ENCODE assay signal across 14 cellular contexts in genomic region chr12:131617596-131618302, GRCh38.
DNase-seq lines count a peak whose midpoint lies in the region; ATAC-seq, FAIRE-seq and TF ChIP-seq lines count a peak whose summit lies in the region.
"Had no signal": no experiment of that assay in that cellular context is flagged by ENCODE, and none has a peak within 500 bp of the region (broad histone marks: within the 10 kb centered on the region; RNA-seq: fewer than 3 reads in every experiment).

No MANE protein-coding gene starts in this region.

- H2BK5ac ChIP-seq in neuronal stem cell (ENCODE audit: low read length): peak overlapping the region; percentile 58

- POLR2A ChIA-PET in K562 (lab: Yijun Ruan, JAX): no interaction called here

- 8% methylated on average over 21 of the region's 23 CpGs for WGBS in K562 (ENCODE audit: insufficient coverage, low coverage, missing lambda C conversion rate)
- no CpG with 5 or more reads among the region's 23 CpGs for WGBS in neuronal stem cell (ENCODE audit: extremely low coverage in 2 of 2, insufficient read length in 2 of 2, insufficient replicate concordance in 1 of 2), 2 donors
- 68 to 83% (median 78%) methylated on average over 10 to 23 of the region's 23 CpGs for WGBS in spleen, 5 donors

- FAIRE-seq in K562 (lab: Jason Lieb, UNC): no peak
- FAIRE-seq: GM19239 had no signal

- no peaks in the 10 kb centered on the region for H3K9me3 ChIP-seq in right atrium auricular region
- H3K9me3 ChIP-seq in K562 (replicated peaks; ENCODE audit: control insufficient read depth, insufficient read depth, low read depth, low read length): no peaks in the 10 kb centered on the region; the same call in 1 of the 2 replicates
- peaks cover 0 to 2% of the 10 kb centered on the region in 2 donors for H3K9me3 ChIP-seq in neuronal stem cell (replicated peaks in 1 of 2; ENCODE audit: control insufficient read depth in 2 of 2, insufficient read depth in 1 of 2, low read depth in 1 of 2, low read length in 2 of 2)
- H3K9me3 ChIP-seq in spleen: no peaks in the 10 kb centered on the region
- H3K9me3 ChIP-seq in Peyer's patch: no peaks in the 10 kb centered on the region
- H3K9me3 ChIP-seq: BLaER1 treated with 17β-estradiol and CSF1 and Interleukin-3, amounts not matched to agents 10 nM and 100 nM had no signal

- TF ChIP-seq CTCF in right atrium auricular region (IDR thresholded peaks at IDR 0.05): no peak
- no peak for TF ChIP-seq CTCF in K562 (IDR thresholded peaks at IDR 0.05 in 2 of 3, conservative IDR thresholded peaks at IDR 0.05 in 1 of 3; ENCODE audit: insufficient read depth in 2 of 3, low read depth in 1 of 3, low read length in 3 of 3)
- TF ChIP-seq CTCF in spleen (IDR thresholded peaks at IDR 0.05 in 8 of 11, conservative IDR thresholded peaks at IDR 0.05 in 3 of 11): no peak
- TF ChIP-seq CTCF in Peyer's patch (IDR thresholded peaks at IDR 0.05): no peak

- H3K18ac ChIP-seq in neuronal stem cell (ENCODE audit: low read length): no peak overlapping the region

- H3K4me2 ChIP-seq in K562 (ENCODE audit: insufficient read depth, low read length) (no peak overlapping the region), neuronal stem cell (ENCODE audit: insufficient read depth, low read length, poor library complexity, severe bottlenecking) (no peak overlapping the region)
- H3K4me2 ChIP-seq: BLaER1 treated with 17β-estradiol and CSF1 and Interleukin-3, amounts not matched to agents 10 nM and 100 nM had no signal

- no peak overlapping the region for H2BK120ac ChIP-seq in neuronal stem cell (ENCODE audit: low read depth, low read length)

- H3K4me1 ChIP-seq in right atrium auricular region (no peaks in the 10 kb centered on the region), K562 (replicated peaks in 1 of 2; ENCODE audit: control insufficient read depth in 2 of 2, insufficient read depth in 2 of 2, low read length in 2 of 2) (peaks cover 6 to 52% of the 10 kb centered on the region in 2 experiments; a peak in 4 of 5 replicates), neuronal stem cell (ENCODE audit: control insufficient read depth in 2 of 2, insufficient read depth in 1 of 2, low read depth in 1 of 2, low read length in 2 of 2) (peaks cover 12 to 36% of the 10 kb centered on the region in 2 donors), spleen (no peaks in the 10 kb centered on the region), Peyer's patch (no peaks in the 10 kb centered on the region)

- peaks cover 6% of the 10 kb centered on the region; the same call in 1 of the 2 replicates for H4K20me1 ChIP-seq in K562 (replicated peaks; ENCODE audit: control insufficient read depth, insufficient read depth, low read length)

- no peak overlapping the region for H2BK15ac ChIP-seq in neuronal stem cell (ENCODE audit: low read length)

- no peak overlapping the region for H3K4ac ChIP-seq in neuronal stem cell (ENCODE audit: low read length)

- TF ChIP-seq EP300 in K562 (IDR thresholded peaks at IDR 0.05; ENCODE audit: low read length): no peak

- no peaks in the 10 kb centered on the region for H3K79me2 ChIP-seq in K562 (ENCODE audit: control insufficient read depth, insufficient read depth, low read length)

- in situ Hi-C loops in K562 (cut with MboI): no loop called here

- no peak overlapping the region; a peak in 1 of 4 replicates for H3K9ac ChIP-seq in K562 (ENCODE audit: insufficient read depth in 1 of 2, low read depth in 2 of 2, low read length in 2 of 2)
- H3K9ac ChIP-seq in neuronal stem cell (ENCODE audit: low read depth, low read length, poor library complexity): no peak overlapping the region
- H3K9ac ChIP-seq: BLaER1 treated with 17β-estradiol and CSF1 and Interleukin-3, amounts not matched to agents 10 nM and 100 nM had no signal

- no peak for TF ChIP-seq RAD21 in K562 (CRISPR knock-in tag; conservative IDR thresholded peaks at IDR 0.05 in 1 of 2, IDR thresholded peaks at IDR 0.05 in 1 of 2)

- intact Hi-C loops in Right ventricle myocardium inferior (cut with DNase I): no loop called here
- intact Hi-C loops in K562 (cut with micrococcal nuclease): loop anchor here (5.0 kb wide), 1 partner anchor 215 kb away; no protein-coding TSS in a partner anchor
- intact Hi-C loops in spleen (cut with DNase I; ENCODE audit: low total_unique reads): no loop called here

- no TSS peak for BruUV-seq in K562 (replicated peaks; lab: Mats Ljungman, UMichigan)

- CTCF ChIA-PET in K562 (lab: Yijun Ruan, JAX; ENCODE audit: low intra/inter-chr PET ratio): no interaction called here

- TF ChIP-seq POLR2A in K562 (conservative IDR thresholded peaks at IDR 0.05): no peak
- no peak for TF ChIP-seq POLR2A in spleen (IDR thresholded peaks at IDR 0.05)
- TF ChIP-seq POLR2A in Peyer's patch (IDR thresholded peaks at IDR 0.05): no peak

- peak; percentile 52 for DNase-seq in Right ventricle myocardium inferior (ENCODE audit: missing footprints)
- DNase-seq in right atrium auricular region (ENCODE audit: low spot score): no peak
- no peak for DNase-seq in K562 (ENCODE audit: extremely low read depth in 1 of 4, low spot score in 3 of 4)
- DNase-seq in neuronal stem cell (ENCODE audit: low spot score): no peak
- DNase-seq in spleen: peak; percentile 71
- no peak for DNase-seq in activated T-cell treated with anti-CD3 and anti-CD28 coated beads, Interleukin-2, amount 50 U/mL, for 48 hours
- no peak for DNase-seq in NCI-H526 (lab: John Stamatoyannopoulos, UW)
- no peak for DNase-seq in Peyer's patch
- DNase-seq: 8988T; AML-193; CD4-positive, CD25-positive, alpha-beta regulatory T cell; GF-D8 had no signal

- H4K91ac ChIP-seq in neuronal stem cell (ENCODE audit: low read depth, low read length, poor library complexity): no peak overlapping the region

- H3K27ac ChIP-seq in right atrium auricular region: no peak overlapping the region
- no peak overlapping the region for H3K27ac ChIP-seq in K562 (ENCODE audit: extremely low read depth, low read depth, low read length)
- no peak overlapping the region for H3K27ac ChIP-seq in neuronal stem cell (replicated peaks; ENCODE audit: low read length)
- H3K27ac ChIP-seq in spleen: no peak overlapping the region
- H3K27ac ChIP-seq in Peyer's patch: no peak overlapping the region
- H3K27ac ChIP-seq: BLaER1 treated with 17β-estradiol and CSF1 and Interleukin-3, amounts not matched to agents 10 nM and 100 nM had no signal

- no peak overlapping the region for H2AK5ac ChIP-seq in neuronal stem cell (ENCODE audit: low read depth, low read length)

- no peak overlapping the region for H4K8ac ChIP-seq in neuronal stem cell (ENCODE audit: low read depth, low read length)

- H3K4me3 ChIP-seq in right atrium auricular region: no peak overlapping the region
- H3K4me3 ChIP-seq in K562: no peak overlapping the region
- H3K4me3 ChIP-seq in neuronal stem cell (ENCODE audit: low read length in 2 of 2): no peak overlapping the region
- H3K4me3 ChIP-seq in spleen: no peak overlapping the region
- no peak overlapping the region for H3K4me3 ChIP-seq in Peyer's patch
- H3K4me3 ChIP-seq: BLaER1 treated with 17β-estradiol and CSF1 and Interleukin-3, amounts not matched to agents 10 nM and 100 nM had no signal

- H3K36me3 ChIP-seq in right atrium auricular region (no peaks in the 10 kb centered on the region), K562 (ENCODE audit: control insufficient read depth, insufficient read depth, low read length) (no peaks in the 10 kb centered on the region), neuronal stem cell (replicated peaks in 1 of 2; ENCODE audit: control insufficient read depth in 2 of 2, insufficient read depth in 2 of 2, low read length in 2 of 2) (peaks cover 0 to 2% of the 10 kb centered on the region in 2 donors), spleen (no peaks in the 10 kb centered on the region), Peyer's patch (no peaks in the 10 kb centered on the region)
- H3K36me3 ChIP-seq: BLaER1 treated with 17β-estradiol and CSF1 and Interleukin-3, amounts not matched to agents 10 nM and 100 nM had no signal

- H2BK12ac ChIP-seq in neuronal stem cell (ENCODE audit: low read length): no peak overlapping the region

- H3K27me3 ChIP-seq in right atrium auricular region (no peaks in the 10 kb centered on the region), K562 (ENCODE audit: control insufficient read depth in 2 of 2, insufficient read depth in 2 of 2, low read length in 2 of 2) (peaks cover 48 to 59% of the 10 kb centered on the region in 2 experiments), neuronal stem cell (ENCODE audit: control insufficient read depth in 3 of 3, insufficient read depth in 3 of 3, low read depth in 1 of 3, low read length in 3 of 3) (no peaks in the 10 kb centered on the region), spleen (replicated peaks in 1 of 7) (peaks cover 0 to 67% (median 12%) of the 10 kb centered on the region in 7 donors), Peyer's patch (no peaks in the 10 kb centered on the region)

- ATAC-seq in Right ventricle myocardium inferior (no peak), K562 (no peak)

- H3K23ac ChIP-seq in neuronal stem cell (ENCODE audit: low read depth, low read length, poor library complexity): peak overlapping the region; percentile 58

- H2AFZ ChIP-seq in K562 (ENCODE audit: low read depth, low read length) (no peak overlapping the region), neuronal stem cell (ENCODE audit: low read length) (no peak overlapping the region)

- H3K14ac ChIP-seq in neuronal stem cell (ENCODE audit: low read length): peak overlapping the region; percentile 63

- H3K9me1 ChIP-seq in K562 (ENCODE audit: control insufficient read depth, insufficient read depth, low read length): peaks cover 2% of the 10 kb centered on the region

- H3K79me1 ChIP-seq in neuronal stem cell (ENCODE audit: low read depth, low read length): no peaks in the 10 kb centered on the region

TF ChIP-seq in K562, 482 proteins besides CTCF, POLR2A, EP300 and RAD21 (continues in another document):
- TF ChIP-seq RBM14 (IDR thresholded peaks at IDR 0.05; ENCODE audit: borderline replicate concordance, insufficient read depth, low read depth, low read length) (no peak), DMBX1 (CRISPR knock-in tag; IDR thresholded peaks at IDR 0.05; ENCODE audit: borderline replicate concordance) (no peak), TFAP4 (CRISPR knock-in tag; IDR thresholded peaks at IDR 0.05; ENCODE audit: borderline replicate concordance) (0 out of 2 replicates have a peak, but pooled peaks have one; percentile 1), SAP30 (IDR thresholded peaks at IDR 0.05; ENCODE audit: borderline replicate concordance, insufficient read depth, low read depth, low read length, poor library complexity, severe bottlenecking) (no peak), HIVEP1 (CRISPR knock-in tag; IDR thresholded peaks at IDR 0.05) (no peak), PHF8 (IDR thresholded peaks at IDR 0.05; ENCODE audit: borderline replicate concordance, low read length) (no peak), ZNF77 (CRISPR knock-in tag; IDR thresholded peaks at IDR 0.05) (no peak), ZNF57 (CRISPR knock-in tag; IDR thresholded peaks at IDR 0.05) (no peak)

Comparison
In these comparisons a context has a peak if more than half of its experiments do, and no peak if none do; other contexts are left out.
1. DNase-seq: peak in Right ventricle myocardium inferior (single experiment) and spleen (single experiment); none in right atrium auricular region (single experiment), K562 (0 of 4), neuronal stem cell (single experiment), activated T-cell treated with anti-CD3 and anti-CD28 coated beads, Interleukin-2, amount 50 U/mL, for 48 hours (0 of 2), NCI-H526 (0 of 2) and Peyer's patch (0 of 3).